1 cellular context compared by ENCODE assay signal in genomic region chr22:48857202-48857805, GRCh38.
TF ChIP-seq lines count a peak whose summit lies in the region.

No MANE protein-coding gene starts in this region.

TF ChIP-seq in H1, 55 proteins besides CTCF, POLR2A, EP300 and RAD21:
- TF ChIP-seq SIN3A (conservative IDR thresholded peaks at IDR 0.05 in 1 of 2, IDR thresholded peaks at IDR 0.05 in 1 of 2; ENCODE audit: low read depth in 1 of 2, low read length in 2 of 2): no peak
- no peak for TF ChIP-seq CHD7 (IDR thresholded peaks at IDR 0.05; ENCODE audit: insufficient replicate concordance, low read length)
- no peak for TF ChIP-seq GABPA (IDR thresholded peaks at IDR 0.05; ENCODE audit: borderline replicate concordance, insufficient read depth, low read length)
- TF ChIP-seq MAX (IDR thresholded peaks at IDR 0.05): no peak
- no peak for TF ChIP-seq FOSL1 (IDR thresholded peaks at IDR 0.05; ENCODE audit: insufficient read depth, low read depth, low read length)
- no peak for TF ChIP-seq RXRA (IDR thresholded peaks at IDR 0.05; ENCODE audit: insufficient read depth, low read depth, low read length)
- no peak for TF ChIP-seq TAF7 (optimal IDR thresholded peaks at IDR 0.05; ENCODE audit: borderline replicate concordance, low read depth, low read length)
- TF ChIP-seq MAFK (IDR thresholded peaks at IDR 0.05; ENCODE audit: low read depth, low read length): no peak
- no peak for TF ChIP-seq POLR2AphosphoS5 (IDR thresholded peaks at IDR 0.05; ENCODE audit: low read depth, low read length)
- no peak for TF ChIP-seq ATF3 (IDR thresholded peaks at IDR 0.05; ENCODE audit: insufficient read depth, low read depth, low read length)
